ENCODE assay signal across 9 cellular contexts in genomic region chrX:21745756-21746155, GRCh38. TPM values are rescaled to one million over a fixed set of nuclear protein-coding genes. Genes with fewer than 3 reads are reported as not detected.
DNase-seq lines count a peak whose midpoint lies in the region; ATAC-seq and TF ChIP-seq lines count a peak whose summit lies in the region.
"Had no signal": no experiment of that assay in that cellular context is flagged by ENCODE, and none has a peak within 500 bp of the region (broad histone marks: within the 10 kb centered on the region; RNA-seq: fewer than 3 reads in every experiment).

No MANE protein-coding gene starts in this region.

- no peak overlapping the region for H2BK15ac ChIP-seq in IMR-90 (ENCODE audit: low read depth, low read length)

- H3K56ac ChIP-seq in IMR-90 (ENCODE audit: extremely low read depth, insufficient read depth, low read length), result no peak overlapping the region

- no peaks in the 10 kb centered on the region for H3K79me2 ChIP-seq in neural progenitor cell (ENCODE audit: low read depth)

- dilution Hi-C loops in IMR-90 (cut with HindIII; ENCODE audit: low sequenced_read_pairs, unreplicated experiment), result no loop called here

- H3K36me3 Mint-ChIP-seq in neural progenitor cell, result no peaks in the 10 kb centered on the region

- H3K18ac ChIP-seq in IMR-90 (ENCODE audit: low read depth, low read length), result no peak overlapping the region

- no peak overlapping the region for H2BK120ac ChIP-seq in IMR-90 (ENCODE audit: low read depth, low read length)

- H3K9me1 ChIP-seq in IMR-90 (ENCODE audit: insufficient read depth, low read length), result no peaks in the 10 kb centered on the region

- H2AK9ac ChIP-seq in IMR-90 (replicated peaks; ENCODE audit: low read depth, low read length, poor library complexity), result no peak overlapping the region

- no peaks in the 10 kb centered on the region for H3K9me3 ChIP-seq in IMR-90 (ENCODE audit: control insufficient read depth, insufficient read depth, low read length)
- no peaks in the 10 kb centered on the region for H3K9me3 ChIP-seq in neural progenitor cell (ENCODE audit: low read depth)
- H3K9me3 ChIP-seq: BLaER1 had no signal

- BruUV-seq in IMR-90 (replicated peaks; lab: Mats Ljungman, UMichigan), result no TSS peak

- H4K8ac ChIP-seq in IMR-90 (ENCODE audit: low read depth in 2 of 2, low read length in 2 of 2), result no peak overlapping the region

- H3K9ac ChIP-seq in IMR-90 (ENCODE audit: low read depth, low read length), result no peak overlapping the region
- no peak overlapping the region for H3K9ac ChIP-seq in neural progenitor cell
- H3K9ac ChIP-seq: BLaER1 had no signal

- no peaks in the 10 kb centered on the region for H3F3A ChIP-seq in neural progenitor cell (ENCODE audit: low read depth)

- H4K20me1 ChIP-seq in IMR-90 (ENCODE audit: insufficient read depth, low read length) (no peaks in the 10 kb centered on the region), neural progenitor cell (ENCODE audit: low read depth) (no peaks in the 10 kb centered on the region)
- H4K20me1 ChIP-seq: BLaER1 had no signal

- H3K36me3 ChIP-seq in IMR-90 (ENCODE audit: control insufficient read depth, insufficient read depth, low read length) (no peaks in the 10 kb centered on the region), neural progenitor cell (no peaks in the 10 kb centered on the region)
- H3K36me3 ChIP-seq: BLaER1 had no signal

- in situ Hi-C loops in IMR-90 (cut with MboI; ENCODE audit: low sequenced_read_pairs), result loop anchor here (25.0 kb wide), 1 partner anchor 1483 kb away; the partner anchor contains the start of gene RPS6KA3

- H3K27me3 ChIP-seq in IMR-90 (ENCODE audit: control insufficient read depth, insufficient read depth, low read length), result peaks cover 6% of the 10 kb centered on the region; the same call in 1 of the 2 replicates
- H3K27me3 ChIP-seq in neural progenitor cell, result no peaks in the 10 kb centered on the region
- H3K27me3 ChIP-seq: BLaER1 had no signal

- no peak overlapping the region for H3K4ac ChIP-seq in IMR-90 (ENCODE audit: low read depth, low read length)

- H3K79me1 ChIP-seq in IMR-90 (ENCODE audit: low read depth in 1 of 2, low read length in 2 of 2), result no peaks in the 10 kb centered on the region

- H3K27ac ChIP-seq in IMR-90 (ENCODE audit: insufficient read depth, low read length) (no peak overlapping the region), neural progenitor cell (no peak overlapping the region)
- H3K27ac ChIP-seq: BLaER1 had no signal

- no peak overlapping the region for H4K5ac ChIP-seq in IMR-90 (ENCODE audit: low read depth, low read length)

- H3K23ac ChIP-seq in IMR-90 (ENCODE audit: low read depth, low read length), result no peak overlapping the region

- no peak overlapping the region for H2BK20ac ChIP-seq in IMR-90 (ENCODE audit: low read depth, low read length)

- H3K4me1 Mint-ChIP-seq in neural progenitor cell, result peaks cover 58% of the 10 kb centered on the region

- H2AFZ ChIP-seq in IMR-90 (replicated peaks; ENCODE audit: low read length, poor library complexity) (no peak overlapping the region), neural progenitor cell (replicated peaks) (no peak overlapping the region)

- H3K9me3 Mint-ChIP-seq in neural progenitor cell, result no peaks in the 10 kb centered on the region

- no peak overlapping the region for H3K4me2 ChIP-seq in IMR-90 (ENCODE audit: low read depth, low read length)
- H3K4me2 ChIP-seq in neural progenitor cell, result no peak overlapping the region
- H3K4me2 ChIP-seq: BLaER1 had no signal

- no peaks in the 10 kb centered on the region for H3K4me1 ChIP-seq in IMR-90 (ENCODE audit: control insufficient read depth, insufficient read depth, low read length)
- H3K4me1 ChIP-seq in neural progenitor cell, result peaks cover 11% of the 10 kb centered on the region

- CTCF ChIA-PET in IMR-90 (lab: Yijun Ruan, JAX), result interaction anchor here (0.7 to 1.0 kb wide), 3 partner anchors 11 to 106 kb away, joined by 3 to 5 read pairs (median 3); no protein-coding TSS in a partner anchor

- no CpG with 5 or more reads among the region's 4 CpGs for WGBS in IMR-90 (ENCODE audit: extremely low coverage in 2 of 2, insufficient read length in 1 of 2), 2 experiments

- H3K4me3 Mint-ChIP-seq in neural progenitor cell, result no peak overlapping the region

- no peak overlapping the region for H3K14ac ChIP-seq in IMR-90 (replicated peaks; ENCODE audit: low read depth, low read length)

- no peak overlapping the region for H3K27ac Mint-ChIP-seq in neural progenitor cell

- intact Hi-C loops in IMR-90 (cut with micrococcal nuclease), result loop anchor here (10.0 kb wide), 2 partner anchors 229 to 261 kb away; no protein-coding TSS in a partner anchor

- TF ChIP-seq POLR2A in IMR-90 (IDR thresholded peaks at IDR 0.05; ENCODE audit: low read depth, low read length), result no peak

- ATAC-seq in IMR-90 (ENCODE audit: low read depth) (peak; percentile 57), HG03108 (IDR thresholded peaks at IDR 0.05; ENCODE audit: unreplicated experiment) (no peak)

- DNase-seq in NCI-H1092 treated with DMSO at 0.1 percent for 48 hours (lab: John Stamatoyannopoulos, UW), result peak; percentile 25
- no peak for DNase-seq in NCI-H1092 (lab: John Stamatoyannopoulos, UW)
- peak; percentile 25 for DNase-seq in IMR-90
- DNase-seq in activated CD4-positive, alpha-beta T cell treated with anti-CD3 and anti-CD28 coated beads for 1 hour, result peak; percentile 9
- DNase-seq in effector CD4-positive, alpha-beta T cell, result peak; percentile 8
- DNase-seq in neural progenitor cell (ENCODE audit: low spot score), result peak; percentile 8
- no peak for DNase-seq in SKM-1 (lab: John Stamatoyannopoulos, UW; ENCODE audit: unreplicated experiment)

- no peak overlapping the region for H2AK5ac ChIP-seq in IMR-90 (ENCODE audit: low read depth, low read length)

- H3K27me3 Mint-ChIP-seq in neural progenitor cell (ENCODE audit: insufficient read depth, low read depth), result peaks cover 4% of the 10 kb centered on the region

- TF ChIP-seq RAD21 in IMR-90 (IDR thresholded peaks at IDR 0.05; ENCODE audit: low read length), result peak; percentile 48

- no peak overlapping the region for H3K4me3 ChIP-seq in IMR-90 (ENCODE audit: insufficient read depth, low read depth, low read length)
- no peak overlapping the region for H3K4me3 ChIP-seq in neural progenitor cell
- H3K4me3 ChIP-seq: BLaER1 had no signal

- no peak overlapping the region for H2BK5ac ChIP-seq in IMR-90 (ENCODE audit: low read depth, low read length, poor library complexity, severe bottlenecking)

- peak; percentile 49 for TF ChIP-seq CTCF in IMR-90 (conservative IDR thresholded peaks at IDR 0.05; ENCODE audit: low read depth, low read length)
- peak; percentile 63 for TF ChIP-seq CTCF in neural progenitor cell (IDR thresholded peaks at IDR 0.05)

- POLR2A ChIA-PET in IMR-90 (lab: Charles Lee; ENCODE audit: unreplicated experiment), result no interaction called here

- no peak overlapping the region for H4K91ac ChIP-seq in IMR-90 (ENCODE audit: insufficient read depth, low read depth, low read length)

TF ChIP-seq in IMR-90, 13 proteins besides CTCF, POLR2A, EP300 and RAD21:
- TF ChIP-seq SMC3 (IDR thresholded peaks at IDR 0.05; ENCODE audit: low read depth, low read length), result peak; percentile 52
- TF ChIP-seq, protein P1, sequence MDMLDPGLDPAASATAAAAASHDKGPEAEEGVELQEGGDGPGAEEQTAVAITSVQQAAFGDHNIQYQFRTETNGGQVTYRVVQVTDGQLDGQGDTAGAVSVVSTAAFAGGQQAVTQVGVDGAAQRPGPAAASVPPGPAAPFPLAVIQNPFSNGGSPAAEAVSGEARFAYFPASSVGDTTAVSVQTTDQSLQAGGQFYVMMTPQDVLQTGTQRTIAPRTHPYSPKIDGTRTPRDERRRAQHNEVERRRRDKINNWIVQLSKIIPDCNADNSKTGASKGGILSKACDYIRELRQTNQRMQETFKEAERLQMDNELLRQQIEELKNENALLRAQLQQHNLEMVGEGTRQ (IDR thresholded peaks at IDR 0.05; ENCODE audit: low read depth, low read length), result no peak

RNA-seq across cellular contexts. Expression of gene SMPX, which starts 12.2 kb away (rescaled TPM):
- total RNA-seq in IMR-90 (2012; rRNA removed), result not detected in 2 replicates
- polyA plus RNA-seq in IMR-90 (2012; rRNA removed), result not detected in 2 replicates
- not detected in 2 replicates for polyA plus RNA-seq in IMR-90 (2012; cell fraction: cytosol; rRNA removed)
- not detected in 2 replicates for polyA plus RNA-seq in IMR-90 (2012; cell fraction: nucleus; rRNA removed; ENCODE audit: low replicate concordance)
- not detected in 2 replicates for total RNA-seq in neural progenitor cell (ENCODE audit: low replicate concordance)

Comparison
In these comparisons a context has a peak if more than half of its experiments do, and no peak if none do; other contexts are left out.
1. DNase-seq: peak in NCI-H1092 treated with DMSO at 0.1 percent for 48 hours (single experiment), IMR-90 (single experiment), activated CD4-positive, alpha-beta T cell treated with anti-CD3 and anti-CD28 coated beads for 1 hour (single experiment), effector CD4-positive, alpha-beta T cell (single experiment) and neural progenitor cell (single experiment); none in NCI-H1092 (single experiment) and SKM-1 (single experiment).